ENCODE assay signal across 1 cellular context in genomic region chr2:64119369-64119768, GRCh38.
TF ChIP-seq lines count a peak whose summit lies in the region.

No MANE protein-coding gene starts in this region.

TF ChIP-seq in GM12878, 131 proteins besides CTCF, POLR2A, EP300 and RAD21:
- no peak for TF ChIP-seq SP1 (IDR thresholded peaks at IDR 0.05; ENCODE audit: low read depth, low read length)
- TF ChIP-seq SMAD5 (IDR thresholded peaks at IDR 0.05; ENCODE audit: low read depth) = no peak
- no peak for TF ChIP-seq BCL3 (IDR thresholded peaks at IDR 0.05; ENCODE audit: borderline replicate concordance, insufficient read depth, low read depth, low read length, poor library complexity, severe bottlenecking)
- no peak for TF ChIP-seq ZNF687 (IDR thresholded peaks at IDR 0.05)
- no peak for TF ChIP-seq TBL1XR1 (IDR thresholded peaks at IDR 0.05; ENCODE audit: low read depth, low read length)
- TF ChIP-seq IKZF2 (IDR thresholded peaks at IDR 0.05) = no peak
- no peak for TF ChIP-seq GABPA (IDR thresholded peaks at IDR 0.05; ENCODE audit: low read depth)
- TF ChIP-seq EGR1 (IDR thresholded peaks at IDR 0.05; ENCODE audit: borderline replicate concordance in 1 of 2, low read depth in 2 of 2, low read length in 2 of 2) = no peak
- no peak for TF ChIP-seq TAF1 (IDR thresholded peaks at IDR 0.05; ENCODE audit: borderline replicate concordance, low read depth, low read length)
- no peak for TF ChIP-seq HDGF (IDR thresholded peaks at IDR 0.05)
- TF ChIP-seq IKZF1 (conservative IDR thresholded peaks at IDR 0.05) = no peak
- no peak for TF ChIP-seq ZBTB40 (IDR thresholded peaks at IDR 0.05; ENCODE audit: borderline replicate concordance)
- no peak for TF ChIP-seq ZNF622 (IDR thresholded peaks at IDR 0.05)
- TF ChIP-seq STAT1 (conservative IDR thresholded peaks at IDR 0.05) = no peak
- TF ChIP-seq RB1 (IDR thresholded peaks at IDR 0.05; ENCODE audit: borderline replicate concordance) = no peak
- no peak for TF ChIP-seq NRF1 (conservative IDR thresholded peaks at IDR 0.05; ENCODE audit: low read depth, low read length)
- TF ChIP-seq MLLT1 (IDR thresholded peaks at IDR 0.05) = no peak
- no peak for TF ChIP-seq DPF2 (IDR thresholded peaks at IDR 0.05)
